ENCODE assay signal across 21 cellular contexts in genomic region chr20:51862796-51863195, GRCh38.
A peak's percentile ranks its signal among the peaks of the same experiment; 100 is the strongest.
DNase-seq lines count a peak whose midpoint lies in the region; ATAC-seq, FAIRE-seq and TF ChIP-seq lines count a peak whose summit lies in the region.
"Had no signal": no experiment of that assay in that cellular context is flagged by ENCODE, and none has a peak within 500 bp of the region (broad histone marks: within the 10 kb centered on the region; RNA-seq: fewer than 3 reads in every experiment).

No MANE protein-coding gene starts in this region.

- FAIRE-seq in HTR-8/SVneo (lab: Jason Lieb, UNC): peak; percentile 58
- FAIRE-seq: frontal cortex had no signal

- peaks cover 0 to 4% of the 10 kb centered on the region in 2 donors for H3K27me3 ChIP-seq in tibial artery
- H3K27me3 ChIP-seq: Peyer's patch, right lobe of liver, uterus had no signal

- no peak overlapping the region for H3K4me3 Mint-ChIP-seq in neural crest cell
- H3K4me3 Mint-ChIP-seq in T-cell: no peak overlapping the region
- H3K4me3 Mint-ChIP-seq: activated CD4-positive, alpha-beta memory T cell treated with anti-CD3 and anti-CD28 coated beads for 36 hours had no signal

- H3K4me1 Mint-ChIP-seq in neural crest cell (no peaks in the 10 kb centered on the region), T-cell (no peaks in the 10 kb centered on the region)

- POLR2A ChIA-PET in T-cell (lab: Charles Lee): no interaction called here

- H3K27ac ChIP-seq in tibial artery: no peak overlapping the region
- H3K27ac ChIP-seq: C4-2B, colonic mucosa, esophagus muscularis mucosa, Peyer's patch, right lobe of liver, uterus had no signal

- no peaks in the 10 kb centered on the region for H3K9me3 ChIP-seq in tibial artery
- H3K9me3 ChIP-seq: colonic mucosa, esophagus muscularis mucosa, Peyer's patch, right lobe of liver, uterus had no signal

- H3K4me3 ChIP-seq in tibial artery: no peak overlapping the region
- H3K4me3 ChIP-seq: colonic mucosa, esophagus muscularis mucosa, Peyer's patch, right lobe of liver, uterus had no signal

- H3K27me3 Mint-ChIP-seq in neural crest cell (ENCODE audit: low read depth) (no peaks in the 10 kb centered on the region), T-cell (peaks cover 11 to 37% of the 10 kb centered on the region in 2 donors)

- H3K4me1 ChIP-seq in tibial artery: no peaks in the 10 kb centered on the region
- H3K4me1 ChIP-seq: colonic mucosa, esophagus muscularis mucosa, right lobe of liver, uterus had no signal

- H3K9me3 Mint-ChIP-seq in neural crest cell (no peaks in the 10 kb centered on the region), T-cell (no peaks in the 10 kb centered on the region)
- H3K9me3 Mint-ChIP-seq: activated CD4-positive, alpha-beta memory T cell treated with anti-CD3 and anti-CD28 coated beads for 36 hours had no signal

- intact Hi-C loops in tibial artery (cut with DNase I; ENCODE audit: low total_unique reads): no loop called here

- H3K36me3 ChIP-seq in tibial artery: no peaks in the 10 kb centered on the region
- H3K36me3 ChIP-seq: colonic mucosa, esophagus muscularis mucosa, Peyer's patch, right lobe of liver, uterus had no signal

- no peak for ATAC-seq in T-cell (replicated peaks in 1 of 4)
- ATAC-seq in SK-N-SH treated with all-trans-retinoic acid at 6 μM for 48 hours: no peak
- ATAC-seq: right lobe of liver had no signal

- TF ChIP-seq CTCF in neural crest cell (conservative IDR thresholded peaks at IDR 0.05): no peak
- TF ChIP-seq CTCF in tibial artery (IDR thresholded peaks at IDR 0.05): no peak

- DNase-seq in Daoy (ENCODE audit: low read depth) (peak; percentile 33), HTR-8/SVneo (ENCODE audit: insufficient read length, low spot score) (no peak), amniotic epithelial cell (ENCODE audit: low read depth) (peak; percentile 30), neural crest cell (ENCODE audit: low read depth, low spot score) (no peak), NCI-H187 (lab: John Stamatoyannopoulos, UW) (no peak), T-cell (no peak), tibial artery (no peak)
- DNase-seq: activated CD4-positive, alpha-beta memory T cell treated with anti-CD3 and anti-CD28 coated beads for 36 hours; activated CD4-positive, CD25-positive, alpha-beta regulatory T cell; activated effector memory CD4-positive, alpha-beta T cell treated with anti-CD3 and anti-CD28 coated beads, Interleukin-2, amount 50 U/mL, for 16 hours; colonic mucosa; GDM1; NCI-H1417; Peyer's patch; right lobe of liver; stimulated activated CD8-positive, alpha-beta memory T cell treated with anti-CD3 and anti-CD28 coated beads, Interleukin-4, amount 100 ng/mL, for 48 hours; uterus had no signal

- H3K36me3 Mint-ChIP-seq in neural crest cell (ENCODE audit: low read depth) (no peaks in the 10 kb centered on the region), T-cell (no peaks in the 10 kb centered on the region)
- H3K36me3 Mint-ChIP-seq: activated CD4-positive, alpha-beta memory T cell treated with anti-CD3 and anti-CD28 coated beads for 36 hours had no signal

- H3K27ac Mint-ChIP-seq in neural crest cell (ENCODE audit: unreplicated experiment) (peak overlapping the region; percentile 12), T-cell (no peak overlapping the region)
- H3K27ac Mint-ChIP-seq: activated CD4-positive, alpha-beta memory T cell treated with anti-CD3 and anti-CD28 coated beads for 36 hours had no signal

- CTCF ChIA-PET in T-cell (lab: Charles Lee): no interaction called here

TF ChIP-seq in SK-N-SH treated with all-trans-retinoic acid at 6 μM for 48 hours, 23 proteins besides CTCF, POLR2A, EP300 and RAD21:
- TF ChIP-seq SNAI2 (CRISPR knock-in tag; IDR thresholded peaks at IDR 0.05) (no peak), ZNF70 (CRISPR knock-in tag; IDR thresholded peaks at IDR 0.05) (no peak), CREB5 (CRISPR knock-in tag; IDR thresholded peaks at IDR 0.05; ENCODE audit: low read depth) (no peak), ZNF565 (CRISPR knock-in tag; conservative IDR thresholded peaks at IDR 0.05; ENCODE audit: low read depth) (no peak), TCF4 (CRISPR knock-in tag; IDR thresholded peaks at IDR 0.05; ENCODE audit: borderline replicate concordance) (no peak), TSHZ2 (CRISPR knock-in tag; IDR thresholded peaks at IDR 0.05) (no peak), POU6F1 (CRISPR knock-in tag; IDR thresholded peaks at IDR 0.05; ENCODE audit: borderline replicate concordance, low read depth) (no peak), ZFP3 (CRISPR knock-in tag; IDR thresholded peaks at IDR 0.05) (no peak)
TF ChIP-seq in SK-N-SH treated with all-trans-retinoic acid at 6 μM for 48 hours: peak in this region for 0.

Comparison
In these comparisons a context has a peak if more than half of its experiments do, and no peak if none do; other contexts are left out.
1. DNase-seq: peak in Daoy (single experiment) and amniotic epithelial cell (single experiment); none in HTR-8/SVneo (single experiment), neural crest cell (single experiment), NCI-H187 (0 of 2), T-cell (0 of 34) and tibial artery (0 of 2).